Comparison of ENCODE assay signal across 28 cellular contexts in genomic region chr12:23699031-23699430, GRCh38.
"Had no signal": no experiment of that assay in that cellular context is flagged by ENCODE, and none has a peak within 500 bp of the region (broad histone marks: within the 10 kb centered on the region; RNA-seq: fewer than 3 reads in every experiment).

No MANE protein-coding gene starts in this region.

- H3K27ac Mint-ChIP-seq: immature natural killer cell; natural killer cell; stimulated activated effector memory CD8-positive, alpha-beta T cell treated with anti-CD3 and anti-CD28 coated beads, Interleukin-12 subunit alpha, Interleukin-12 subunit beta, amount 100 ng/mL, for 72 hours had no signal

- ATAC-seq: foreskin keratinocyte; gastroesophageal sphincter; left colon; left ventricle myocardium superior; lower lobe of right lung; natural killer cell; stimulated activated effector memory CD8-positive, alpha-beta T cell treated with anti-CD3 and anti-CD28 coated beads, Interleukin-12 subunit alpha, Interleukin-12 subunit beta, amount 100 ng/mL, for 72 hours had no signal

- H3K9ac ChIP-seq: parathyroid adenoma had no signal

- H3K4me3 Mint-ChIP-seq: immature natural killer cell; natural killer cell; neural crest cell; stimulated activated effector memory CD8-positive, alpha-beta T cell treated with anti-CD3 and anti-CD28 coated beads, Interleukin-12 subunit alpha, Interleukin-12 subunit beta, amount 100 ng/mL, for 72 hours had no signal

- H3K36me3 ChIP-seq: esophagus muscularis mucosa, gastroesophageal sphincter, lower lobe of right lung, prostate gland, right atrium auricular region, sigmoid colon, stomach, upper lobe of left lung had no signal

- H3K4me3 ChIP-seq: dorsolateral prefrontal cortex, esophagus muscularis mucosa, gastroesophageal sphincter, lower lobe of right lung, prostate gland, right atrium auricular region, sigmoid colon, stomach, testis, tibial nerve, upper lobe of left lung had no signal

- H3K4me1 Mint-ChIP-seq: immature natural killer cell; natural killer cell; stimulated activated effector memory CD8-positive, alpha-beta T cell treated with anti-CD3 and anti-CD28 coated beads, Interleukin-12 subunit alpha, Interleukin-12 subunit beta, amount 100 ng/mL, for 72 hours had no signal

- H3K27me3 ChIP-seq: dorsolateral prefrontal cortex, esophagus muscularis mucosa, foreskin keratinocyte, gastroesophageal sphincter, right atrium auricular region, sigmoid colon, stomach, testis, tibial nerve, upper lobe of left lung had no signal

- H3K4me1 ChIP-seq: esophagus muscularis mucosa, foreskin keratinocyte, gastroesophageal sphincter, lower lobe of right lung, parathyroid adenoma, prostate gland, right atrium auricular region, stomach, testis, tibial nerve, upper lobe of left lung had no signal

- H3K79me2 ChIP-seq: parathyroid adenoma had no signal

- H3K36me3 Mint-ChIP-seq: immature natural killer cell; natural killer cell; stimulated activated effector memory CD8-positive, alpha-beta T cell treated with anti-CD3 and anti-CD28 coated beads, Interleukin-12 subunit alpha, Interleukin-12 subunit beta, amount 100 ng/mL, for 72 hours had no signal

- DNase-seq: cerebellar nuclear complex; dorsolateral prefrontal cortex; effector CD4-positive, alpha-beta T cell; foreskin keratinocyte; glutamatergic neuron; hypothalamus; immature natural killer cell; islet precursor cell; kidney glomerular epithelial cell; left colon; left ventricle myocardium superior; lower lobe of right lung; natural killer cell; sigmoid colon; stimulated activated CD4-positive, alpha-beta T cell treated with anti-CD3 and anti-CD28 coated beads, Interleukin-2, amount 100 ng/mL, for 24 hours; stimulated activated CD4-positive, alpha-beta T cell treated with anti-CD3 and anti-CD28 coated beads, Interleukin-4, amount 100 ng/mL, for 24 hours; stimulated activated naive CD4-positive, alpha-beta T cell treated with Interleukin-2 at 50 U/mL for 16 hours; stomach; testis; upper lobe of left lung had no signal

- H3K27ac ChIP-seq: dorsolateral prefrontal cortex, esophagus muscularis mucosa, foreskin keratinocyte, gastroesophageal sphincter, lower lobe of right lung, parathyroid adenoma, prostate gland, right atrium auricular region, sigmoid colon, stomach, testis, tibial nerve, upper lobe of left lung had no signal

- H3K9me3 ChIP-seq: esophagus muscularis mucosa, lower lobe of right lung, prostate gland, right atrium auricular region, sigmoid colon, testis, upper lobe of left lung had no signal
